In genomic region chr15:50890751-50891150, GRCh38 we compare ENCODE assay signal across 15 cellular contexts. TPM values are rescaled to one million over a fixed set of nuclear protein-coding genes. Genes with fewer than 3 reads are reported as not detected.
DNase-seq lines count a peak whose midpoint lies in the region; TF ChIP-seq lines count a peak whose summit lies in the region.
"Had no signal": no experiment of that assay in that cellular context is flagged by ENCODE, and none has a peak within 500 bp of the region (broad histone marks: within the 10 kb centered on the region; RNA-seq: fewer than 3 reads in every experiment).

No MANE protein-coding gene starts in this region.

- H3K36me3 Mint-ChIP-seq in activated T-cell treated with anti-CD3 and anti-CD28 coated beads, Interleukin-2, amount 50 U/mL, for 24 hours (ENCODE audit: low read depth): peaks cover 8% of the 10 kb centered on the region

- H3K4me3 ChIP-seq in AG10803 (ENCODE audit: low read length) (no peak overlapping the region), MG63 (no peak overlapping the region)
- H3K4me3 ChIP-seq: GM12878, GM23338 had no signal

- no peaks in the 10 kb centered on the region for H3K27me3 ChIP-seq in MG63

- no peak overlapping the region for H3K27ac Mint-ChIP-seq in activated T-cell treated with anti-CD3 and anti-CD28 coated beads, Interleukin-2, amount 50 U/mL, for 24 hours
- H3K27ac Mint-ChIP-seq: CD14-positive monocyte; CD8-positive, alpha-beta memory T cell; GM23338 had no signal

- peaks cover 18% of the 10 kb centered on the region for H3K9me3 Mint-ChIP-seq in activated T-cell treated with anti-CD3 and anti-CD28 coated beads, Interleukin-2, amount 50 U/mL, for 24 hours

- no peaks in the 10 kb centered on the region for H3K27me3 Mint-ChIP-seq in activated T-cell treated with anti-CD3 and anti-CD28 coated beads, Interleukin-2, amount 50 U/mL, for 24 hours
- H3K27me3 Mint-ChIP-seq: CD8-positive, alpha-beta memory T cell had no signal

- peak; percentile 29 for DNase-seq in AG10803 (ENCODE audit: low read depth)
- peak; percentile 41 for DNase-seq in HCEC 1CT
- peak; percentile 21 for DNase-seq in MG63
- peak; percentile 33 for DNase-seq in fibroblast of peridontal ligament (ENCODE audit: extremely low read depth)
- no peak for DNase-seq in activated T-cell treated with anti-CD3 and anti-CD28 coated beads, Interleukin-2, amount 50 U/mL, for 24 hours
- DNase-seq in NCI-H146 (lab: John Stamatoyannopoulos, UW): no peak
- DNase-seq in CD1c-positive myeloid dendritic cell (ENCODE audit: extremely low spot score): no peak
- no peak for DNase-seq in caudate nucleus (lab: John Stamatoyannopoulos, UW)
- DNase-seq: Caco-2; CD8-positive, alpha-beta memory T cell; DND-41; H7 had no signal

- no peaks in the 10 kb centered on the region for H3K36me3 ChIP-seq in MG63

- H3K4me1 Mint-ChIP-seq in activated T-cell treated with anti-CD3 and anti-CD28 coated beads, Interleukin-2, amount 50 U/mL, for 24 hours (ENCODE audit: low read depth): peaks cover 12% of the 10 kb centered on the region
- H3K4me1 Mint-ChIP-seq: GM23338 had no signal

- TF ChIP-seq CTCF in AG10803 (conservative IDR thresholded peaks at IDR 0.05; ENCODE audit: low read length): no peak

- H3K27ac ChIP-seq in caudate nucleus (ENCODE audit: low read depth, low read length): no peak overlapping the region

- H3K4me3 Mint-ChIP-seq in activated T-cell treated with anti-CD3 and anti-CD28 coated beads, Interleukin-2, amount 50 U/mL, for 24 hours: no peak overlapping the region
- H3K4me3 Mint-ChIP-seq: CD14-positive monocyte; CD8-positive, alpha-beta memory T cell; GM23338 had no signal

- peaks cover 14% of the 10 kb centered on the region for H3K9me3 ChIP-seq in MG63

RNA-seq across cellular contexts. Expression of gene AP4E1, which starts 17.7 kb away (rescaled TPM):
- total RNA-seq in MG63 (2014; rRNA removed; shearing (Covaris generic); ENCODE audit: low replicate concordance): 10.8 and 15.1 TPM in 2 replicates

Comparison
In these comparisons a context has a peak if more than half of its experiments do, and no peak if none do; other contexts are left out.
1. DNase-seq: peak in AG10803 (single experiment), HCEC 1CT (single experiment), MG63 (single experiment) and fibroblast of peridontal ligament (single experiment); none in activated T-cell treated with anti-CD3 and anti-CD28 coated beads, Interleukin-2, amount 50 U/mL, for 24 hours (single experiment), NCI-H146 (single experiment), CD1c-positive myeloid dendritic cell (single experiment) and caudate nucleus (0 of 61).